ENCODE assay signal across 1 cellular context in the genomic region with DNA sequence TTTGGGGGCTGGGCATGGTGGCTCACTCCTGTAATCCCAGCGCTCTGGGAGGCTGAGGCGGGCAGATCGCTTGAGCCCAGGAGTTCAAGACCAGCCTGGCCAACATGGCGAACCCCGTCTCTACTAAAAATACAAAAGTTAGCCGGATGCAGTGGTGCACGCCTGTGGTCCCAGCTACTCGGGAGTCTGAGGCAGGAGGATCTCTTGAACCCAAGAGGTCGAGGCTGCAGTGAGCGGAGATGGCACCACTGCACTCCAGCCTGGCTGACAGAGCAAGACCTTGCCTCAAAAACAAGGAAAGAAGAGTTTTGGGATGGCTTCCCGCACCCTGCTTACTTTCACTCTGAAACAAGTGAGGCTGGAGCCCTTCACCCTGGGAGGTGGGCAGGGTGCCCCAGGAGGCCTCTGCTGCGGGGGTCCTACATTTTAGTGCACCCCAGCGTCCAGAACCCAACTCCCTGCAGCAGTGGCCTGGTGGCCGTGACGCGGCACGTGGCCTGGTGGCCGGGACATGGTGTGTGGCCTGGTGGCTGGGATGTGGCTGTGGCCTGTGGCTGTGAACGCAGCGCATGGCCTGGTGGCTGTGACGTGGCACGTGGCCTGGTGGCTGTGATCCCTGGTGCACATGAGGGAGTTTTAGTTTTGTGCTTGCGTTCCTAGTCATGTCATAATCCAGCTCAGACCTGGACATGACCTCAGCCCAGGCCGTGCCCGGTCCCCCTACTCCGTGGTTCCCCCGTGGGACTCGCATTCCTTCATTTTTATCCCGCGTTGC.
TF ChIP-seq lines count a peak whose summit lies in the region.

No MANE protein-coding gene starts in this region.

TF ChIP-seq in H1, 55 proteins besides CTCF, POLR2A, EP300 and RAD21:
- peak; percentile 89 for TF ChIP-seq EGR1 (IDR thresholded peaks at IDR 0.05; ENCODE audit: borderline replicate concordance, low read depth, low read length)
- no peak for TF ChIP-seq BRCA1 (IDR thresholded peaks at IDR 0.05; ENCODE audit: low read depth, low read length)
- TF ChIP-seq EZH2 (IDR thresholded peaks at IDR 0.05; ENCODE audit: low read depth, low read length, severe bottlenecking): no peak
- TF ChIP-seq BACH1 (IDR thresholded peaks at IDR 0.05; ENCODE audit: low read length): no peak
